In the genomic region with DNA sequence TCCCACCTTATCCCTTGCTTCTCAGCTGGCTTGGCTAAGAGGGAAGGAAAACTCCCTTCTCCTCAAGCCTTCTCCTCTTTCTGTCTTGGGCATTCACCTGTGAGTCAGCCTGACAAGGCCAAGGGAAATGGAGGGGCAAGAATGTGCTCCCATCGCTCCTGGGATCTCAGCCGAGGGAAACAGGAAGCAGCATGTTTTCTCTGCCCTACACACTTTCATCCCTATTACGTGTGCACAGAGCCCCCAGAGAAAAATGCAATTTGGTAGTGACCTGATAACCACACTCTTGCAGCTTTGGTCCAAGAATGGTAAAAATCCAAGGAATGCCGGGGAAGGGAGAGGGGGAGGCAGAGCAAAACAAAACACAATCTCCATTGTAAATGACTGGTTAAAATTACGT, we compare ENCODE assay signal across 12 cellular contexts. TPM values are rescaled to one million over a fixed set of nuclear protein-coding genes. Genes with fewer than 3 reads are reported as not detected.
A peak's percentile ranks its signal among the peaks of the same experiment; 100 is the strongest.
DNase-seq lines count a peak whose midpoint lies in the region; ATAC-seq and TF ChIP-seq lines count a peak whose summit lies in the region.
"Had no signal": no experiment of that assay in that cellular context is flagged by ENCODE, and none has a peak within 500 bp of the region (broad histone marks: within the 10 kb centered on the region; RNA-seq: fewer than 3 reads in every experiment).

No MANE protein-coding gene starts in this region.

- peaks cover 3% of the 10 kb centered on the region for H3K27me3 Mint-ChIP-seq in GM23338 (ENCODE audit: insufficient read depth, low read depth, poor library complexity)

- H3K9me3 Mint-ChIP-seq in GM23338, result no peaks in the 10 kb centered on the region
- H3K9me3 Mint-ChIP-seq: activated T-cell treated with anti-CD3 and anti-CD28 coated beads, Interleukin-2, amount 50 U/mL, for 24 hours had no signal

- no peaks in the 10 kb centered on the region for H3F3A ChIP-seq in GM23338 (replicated peaks; ENCODE audit: low read depth)

- H3K9me2 ChIP-seq in GM23338 (ENCODE audit: insufficient read depth), result no peaks in the 10 kb centered on the region; the same call in 1 of the 2 replicates

- no peaks in the 10 kb centered on the region for H3K36me3 ChIP-seq in GM23338 (ENCODE audit: insufficient read depth)
- H3K36me3 ChIP-seq: esophagus muscularis mucosa, thyroid gland had no signal

- peak overlapping the region; percentile 81 for H3K27ac ChIP-seq in GM23338 (ENCODE audit: low read depth)
- H3K27ac ChIP-seq: esophagus muscularis mucosa had no signal

- H3K27ac Mint-ChIP-seq in GM23338, result peak overlapping the region; percentile 22
- H3K27ac Mint-ChIP-seq: activated T-cell treated with anti-CD3 and anti-CD28 coated beads, Interleukin-2, amount 50 U/mL, for 24 hours had no signal

- DNase-seq in GM23338 (ENCODE audit: low spot score) (peak; percentile 87), SW 1271 (lab: John Stamatoyannopoulos, UW) (peak; percentile 69 to 78), fibroblast of the conjunctiva (ENCODE audit: low read depth) (peak; percentile 47), renal cortical epithelial cell (ENCODE audit: low read depth) (peak; percentile 99), mucosa of gallbladder (ENCODE audit: low spot score) (no peak), SIG-M5 treated with dmso at 0.1 percent for 504 hours (lab: John Stamatoyannopoulos, UW; ENCODE audit: unreplicated experiment) (no peak)
- no peak for DNase-seq in activated effector memory CD4-positive, alpha-beta T cell treated with anti-CD3 and anti-CD28 coated beads, Interleukin-2, amount 50 U/mL, for 16 hours
- no peak for DNase-seq in activated CD4-positive, alpha-beta T cell treated with anti-CD3 and anti-CD28 coated beads for 4 hours
- DNase-seq: activated T-cell treated with anti-CD3 and anti-CD28 coated beads, Interleukin-2, amount 50 U/mL, for 24 hours; RPMI8226 had no signal

- no peaks in the 10 kb centered on the region for H3K36me3 Mint-ChIP-seq in GM23338 (ENCODE audit: low read depth)

- no peak overlapping the region for H3K4me3 ChIP-seq in GM23338
- H3K4me3 ChIP-seq: esophagus muscularis mucosa, thyroid gland had no signal

- H2AFZ ChIP-seq in GM23338, result no peak overlapping the region

- H4K20me1 ChIP-seq in GM23338 (replicated peaks; ENCODE audit: insufficient read depth), result no peaks in the 10 kb centered on the region

- no peaks in the 10 kb centered on the region for H3K27me3 ChIP-seq in GM23338 (ENCODE audit: insufficient read depth)
- H3K27me3 ChIP-seq: esophagus muscularis mucosa, thyroid gland had no signal

- H3K79me2 ChIP-seq in GM23338 (replicated peaks; ENCODE audit: insufficient read depth), result no peaks in the 10 kb centered on the region

- H3K4me3 Mint-ChIP-seq in GM23338, result peak overlapping the region; percentile 17; the same call in 1 of the 3 replicates
- H3K4me3 Mint-ChIP-seq: activated T-cell treated with anti-CD3 and anti-CD28 coated beads, Interleukin-2, amount 50 U/mL, for 24 hours had no signal

- TF ChIP-seq CTCF in GM23338 (conservative IDR thresholded peaks at IDR 0.05; ENCODE audit: low read depth in 2 of 2), result no peak

- peak; percentile 87 for ATAC-seq in GM23338

- H3K4me1 Mint-ChIP-seq in GM23338, result peaks cover 28% of the 10 kb centered on the region

- H3K4me1 ChIP-seq in GM23338 (ENCODE audit: insufficient read depth), result peaks cover 16% of the 10 kb centered on the region

- no peak overlapping the region for H3K4me2 ChIP-seq in GM23338

TF ChIP-seq in GM23338, 12 proteins besides CTCF, POLR2A, EP300 and RAD21:
- TF ChIP-seq, protein P1, sequence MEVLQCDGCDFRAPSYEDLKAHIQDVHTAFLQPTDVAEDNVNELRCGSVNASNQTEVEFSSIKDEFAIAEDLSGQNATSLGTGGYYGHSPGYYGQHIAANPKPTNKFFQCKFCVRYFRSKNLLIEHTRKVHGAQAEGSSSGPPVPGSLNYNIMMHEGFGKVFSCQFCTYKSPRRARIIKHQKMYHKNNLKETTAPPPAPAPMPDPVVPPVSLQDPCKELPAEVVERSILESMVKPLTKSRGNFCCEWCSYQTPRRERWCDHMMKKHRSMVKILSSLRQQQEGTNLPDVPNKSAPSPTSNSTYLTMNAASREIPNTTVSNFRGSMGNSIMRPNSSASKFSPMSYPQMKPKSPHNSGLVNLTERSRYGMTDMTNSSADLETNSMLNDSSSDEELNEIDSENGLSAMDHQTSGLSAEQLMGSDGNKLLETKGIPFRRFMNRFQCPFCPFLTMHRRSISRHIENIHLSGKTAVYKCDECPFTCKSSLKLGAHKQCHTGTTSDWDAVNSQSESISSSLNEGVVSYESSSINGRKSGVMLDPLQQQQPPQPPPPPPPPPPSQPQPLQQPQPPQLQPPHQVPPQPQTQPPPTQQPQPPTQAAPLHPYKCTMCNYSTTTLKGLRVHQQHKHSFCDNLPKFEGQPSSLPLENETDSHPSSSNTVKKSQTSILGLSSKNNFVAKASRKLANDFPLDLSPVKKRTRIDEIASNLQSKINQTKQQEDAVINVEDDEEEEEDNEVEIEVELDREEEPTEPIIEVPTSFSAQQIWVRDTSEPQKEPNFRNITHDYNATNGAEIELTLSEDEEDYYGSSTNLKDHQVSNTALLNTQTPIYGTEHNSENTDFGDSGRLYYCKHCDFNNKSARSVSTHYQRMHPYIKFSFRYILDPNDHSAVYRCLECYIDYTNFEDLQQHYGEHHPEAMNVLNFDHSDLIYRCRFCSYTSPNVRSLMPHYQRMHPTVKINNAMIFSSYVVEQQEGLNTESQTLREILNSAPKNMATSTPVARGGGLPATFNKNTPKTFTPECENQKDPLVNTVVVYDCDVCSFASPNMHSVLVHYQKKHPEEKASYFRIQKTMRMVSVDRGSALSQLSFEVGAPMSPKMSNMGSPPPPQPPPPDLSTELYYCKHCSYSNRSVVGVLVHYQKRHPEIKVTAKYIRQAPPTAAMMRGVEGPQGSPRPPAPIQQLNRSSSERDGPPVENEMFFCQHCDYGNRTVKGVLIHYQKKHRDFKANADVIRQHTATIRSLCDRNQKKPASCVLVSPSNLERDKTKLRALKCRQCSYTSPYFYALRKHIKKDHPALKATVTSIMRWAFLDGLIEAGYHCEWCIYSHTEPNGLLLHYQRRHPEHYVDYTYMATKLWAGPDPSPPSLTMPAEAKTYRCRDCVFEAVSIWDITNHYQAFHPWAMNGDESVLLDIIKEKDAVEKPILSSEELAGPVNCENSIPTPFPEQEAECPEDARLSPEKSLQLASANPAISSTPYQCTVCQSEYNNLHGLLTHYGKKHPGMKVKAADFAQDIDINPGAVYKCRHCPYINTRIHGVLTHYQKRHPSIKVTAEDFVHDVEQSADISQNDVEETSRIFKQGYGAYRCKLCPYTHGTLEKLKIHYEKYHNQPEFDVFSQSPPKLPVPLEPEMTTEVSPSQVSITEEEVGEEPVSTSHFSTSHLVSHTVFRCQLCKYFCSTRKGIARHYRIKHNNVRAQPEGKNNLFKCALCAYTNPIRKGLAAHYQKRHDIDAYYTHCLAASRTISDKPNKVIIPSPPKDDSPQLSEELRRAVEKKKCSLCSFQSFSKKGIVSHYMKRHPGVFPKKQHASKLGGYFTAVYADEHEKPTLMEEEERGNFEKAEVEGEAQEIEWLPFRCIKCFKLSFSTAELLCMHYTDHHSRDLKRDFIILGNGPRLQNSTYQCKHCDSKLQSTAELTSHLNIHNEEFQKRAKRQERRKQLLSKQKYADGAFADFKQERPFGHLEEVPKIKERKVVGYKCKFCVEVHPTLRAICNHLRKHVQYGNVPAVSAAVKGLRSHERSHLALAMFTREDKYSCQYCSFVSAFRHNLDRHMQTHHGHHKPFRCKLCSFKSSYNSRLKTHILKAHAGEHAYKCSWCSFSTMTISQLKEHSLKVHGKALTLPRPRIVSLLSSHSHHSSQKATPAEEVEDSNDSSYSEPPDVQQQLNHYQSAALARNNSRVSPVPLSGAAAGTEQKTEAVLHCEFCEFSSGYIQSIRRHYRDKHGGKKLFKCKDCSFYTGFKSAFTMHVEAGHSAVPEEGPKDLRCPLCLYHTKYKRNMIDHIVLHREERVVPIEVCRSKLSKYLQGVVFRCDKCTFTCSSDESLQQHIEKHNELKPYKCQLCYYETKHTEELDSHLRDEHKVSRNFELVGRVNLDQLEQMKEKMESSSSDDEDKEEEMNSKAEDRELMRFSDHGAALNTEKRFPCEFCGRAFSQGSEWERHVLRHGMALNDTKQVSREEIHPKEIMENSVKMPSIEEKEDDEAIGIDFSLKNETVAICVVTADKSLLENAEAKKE (CRISPR knock-in tag; IDR thresholded peaks at IDR 0.05), result peak; percentile 27; the same call in 1 of the 2 replicates
- TF ChIP-seq STAT1 (IDR thresholded peaks at IDR 0.05; ENCODE audit: unreplicated experiment), result no peak
- TF ChIP-seq CREB1 (CRISPR knock-in tag; IDR thresholded peaks at IDR 0.05; ENCODE audit: low read depth), result peak; percentile 54

RNA-seq across cellular contexts. Expression of a gene that starts 32.9 kb away (rescaled TPM):
- 10.9 and 11.3 TPM in 2 replicates for total RNA-seq in GM23338 (2014; rRNA removed; shearing (Covaris generic))
- 3.6 and 4.3 TPM in 2 replicates for polyA plus RNA-seq in GM23338 (2016; fragmentation: Nextera tagmentation; extraction: Ambion mirVana)
- total RNA-seq in renal cortical epithelial cell (30.0 and 96.4 TPM in 2 replicates), mucosa of gallbladder (28.3 TPM)

Comparison
In these comparisons a context has a peak if more than half of its experiments do, and no peak if none do; other contexts are left out.
1. DNase-seq: peak in GM23338 (single experiment), SW 1271 (2 of 2), fibroblast of the conjunctiva (single experiment) and renal cortical epithelial cell (single experiment); none in mucosa of gallbladder (single experiment), activated effector memory CD4-positive, alpha-beta T cell treated with anti-CD3 and anti-CD28 coated beads, Interleukin-2, amount 50 U/mL, for 16 hours (single experiment), activated CD4-positive, alpha-beta T cell treated with anti-CD3 and anti-CD28 coated beads for 4 hours (0 of 2) and SIG-M5 treated with dmso at 0.1 percent for 504 hours (single experiment).